ENCODE assay signal across 14 cellular contexts in genomic region chr6:38350220-38350619, GRCh38.
"Had no signal": no experiment of that assay in that cellular context is flagged by ENCODE, and none has a peak within 500 bp of the region (broad histone marks: within the 10 kb centered on the region; RNA-seq: fewer than 3 reads in every experiment).

No MANE protein-coding gene starts in this region.

- H3K9me3 ChIP-seq: neutrophil had no signal

- H3K9me3 Mint-ChIP-seq: activated CD4-positive, alpha-beta memory T cell treated with anti-CD3 and anti-CD28 coated beads for 36 hours; activated T-helper 1 cell treated with anti-CD3 and anti-CD28 coated beads, Interleukin-12 subunit alpha, Interleukin-12 subunit beta, Interleukin-2, Interleukin-4 antibody, amounts not matched to agents 30 ng/mL and 10 ng/mL and 1 ng/mL, durations not matched to agents 14 hours and 24 hours and 36 hours; natural killer cell; stimulated activated naive CD8-positive, alpha-beta T cell treated with anti-CD3 and anti-CD28 coated beads, Interleukin-15, Interleukin-2, amounts not matched to agents 100 ng/mL and 50 ng/mL, for 24 hours; T-helper 2 cell treated with Interferon-gamma antibody and Interleukin-4, amounts not matched to agents 5 μg/mL and 100 μg/mL, for 36 hours had no signal

- FAIRE-seq: TTC549 had no signal

- H3K27ac ChIP-seq: cardiac muscle cell, neutrophil had no signal

- H3K27ac Mint-ChIP-seq: activated CD4-positive, alpha-beta memory T cell treated with anti-CD3 and anti-CD28 coated beads for 36 hours; activated CD4-positive, alpha-beta T cell treated with anti-CD3 and anti-CD28 coated beads for 36 hours; activated naive CD8-positive, alpha-beta T cell; activated T-helper 1 cell treated with anti-CD3 and anti-CD28 coated beads, Interleukin-12 subunit alpha, Interleukin-12 subunit beta, Interleukin-2, Interleukin-4 antibody, amounts not matched to agents 30 ng/mL and 10 ng/mL and 1 ng/mL, durations not matched to agents 14 hours and 24 hours and 36 hours; natural killer cell; stimulated activated naive CD8-positive, alpha-beta T cell treated with anti-CD3 and anti-CD28 coated beads, Interleukin-15, Interleukin-2, amounts not matched to agents 100 ng/mL and 50 ng/mL, for 24 hours; T-helper 2 cell treated with Interferon-gamma antibody and Interleukin-4, amounts not matched to agents 5 μg/mL and 100 μg/mL, for 36 hours had no signal

- H3K27me3 ChIP-seq: cardiac muscle cell, dorsolateral prefrontal cortex, neutrophil had no signal

- H3K36me3 ChIP-seq: cardiac muscle cell, neutrophil had no signal

- ATAC-seq: activated CD4-positive, alpha-beta T cell treated with anti-CD3 and anti-CD28 coated beads for 36 hours; natural killer cell had no signal

- H3K27me3 Mint-ChIP-seq: activated CD4-positive, alpha-beta memory T cell treated with anti-CD3 and anti-CD28 coated beads for 36 hours; activated CD4-positive, alpha-beta T cell treated with anti-CD3 and anti-CD28 coated beads for 36 hours; activated naive CD8-positive, alpha-beta T cell; stimulated activated naive CD8-positive, alpha-beta T cell treated with anti-CD3 and anti-CD28 coated beads, Interleukin-15, Interleukin-2, amounts not matched to agents 100 ng/mL and 50 ng/mL, for 24 hours had no signal

- H3K4me3 ChIP-seq: cardiac muscle cell, dorsolateral prefrontal cortex had no signal

- DNase-seq: activated CD4-positive, alpha-beta memory T cell treated with anti-CD3 and anti-CD28 coated beads for 36 hours; activated CD4-positive, alpha-beta T cell treated with anti-CD3 and anti-CD28 coated beads for 36 hours; activated gamma-delta T cell treated with Interleukin-2 at 50 U/mL for 16 hours; activated T-cell treated with anti-CD3 and anti-CD28 coated beads for 4 hours; dorsolateral prefrontal cortex; foreskin melanocyte; natural killer cell had no signal

- H3K36me3 Mint-ChIP-seq: natural killer cell had no signal

- H3K4me3 Mint-ChIP-seq: activated CD4-positive, alpha-beta memory T cell treated with anti-CD3 and anti-CD28 coated beads for 36 hours; activated CD4-positive, alpha-beta T cell treated with anti-CD3 and anti-CD28 coated beads for 36 hours; activated naive CD8-positive, alpha-beta T cell; activated T-helper 1 cell treated with anti-CD3 and anti-CD28 coated beads, Interleukin-12 subunit alpha, Interleukin-12 subunit beta, Interleukin-2, Interleukin-4 antibody, amounts not matched to agents 30 ng/mL and 10 ng/mL and 1 ng/mL, durations not matched to agents 14 hours and 24 hours and 36 hours; natural killer cell; stimulated activated naive CD8-positive, alpha-beta T cell treated with anti-CD3 and anti-CD28 coated beads, Interleukin-15, Interleukin-2, amounts not matched to agents 100 ng/mL and 50 ng/mL, for 24 hours; T-helper 2 cell treated with Interferon-gamma antibody and Interleukin-4, amounts not matched to agents 5 μg/mL and 100 μg/mL, for 36 hours had no signal
